Comparison of ENCODE assay signal across 20 cellular contexts in genomic region chr16:81554993-81555392, GRCh38.
DNase-seq lines count a peak whose midpoint lies in the region; ATAC-seq and TF ChIP-seq lines count a peak whose summit lies in the region.
"Had no signal": no experiment of that assay in that cellular context is flagged by ENCODE, and none has a peak within 500 bp of the region (broad histone marks: within the 10 kb centered on the region; RNA-seq: fewer than 3 reads in every experiment).

No MANE protein-coding gene starts in this region.

- H3K27ac Mint-ChIP-seq in effector memory CD8-positive, alpha-beta T cell = peak overlapping the region; percentile 46 to 97
- H3K27ac Mint-ChIP-seq: activated B cell treated with CpG ODN at 0.5 μM for 24 hours; stimulated activated naive CD8-positive, alpha-beta T cell treated with anti-CD3 and anti-CD28 coated beads, Interleukin-15, amount 100 ng/mL, for 72 hours had no signal

- H3K36me3 ChIP-seq in mesenchymal stem cell (ENCODE audit: control insufficient read depth in 1 of 2, insufficient read depth in 2 of 2, low read depth in 1 of 2, low read length in 2 of 2) (no peaks in the 10 kb centered on the region), vagina (no peaks in the 10 kb centered on the region)
- H3K36me3 ChIP-seq: transverse colon had no signal

- H3K9me3 ChIP-seq in mesenchymal stem cell (ENCODE audit: control insufficient read depth, low read length) = no peaks in the 10 kb centered on the region
- no peaks in the 10 kb centered on the region for H3K9me3 ChIP-seq in vagina
- H3K9me3 ChIP-seq: psoas muscle, transverse colon had no signal

- peaks cover 5% of the 10 kb centered on the region for H3K36me3 Mint-ChIP-seq in effector memory CD8-positive, alpha-beta T cell (ENCODE audit: insufficient read depth)

- H3K4me3 ChIP-seq in mesenchymal stem cell (ENCODE audit: insufficient read depth in 1 of 2, low read depth in 1 of 2, low read length in 2 of 2) = no peak overlapping the region
- H3K4me3 ChIP-seq in vagina = no peak overlapping the region
- H3K4me3 ChIP-seq: PC-9, psoas muscle, transverse colon had no signal

- peak; percentile 24 for ATAC-seq in left ventricle myocardium superior
- no peak for ATAC-seq in effector memory CD8-positive, alpha-beta T cell (replicated peaks)
- ATAC-seq in GM19455 (IDR thresholded peaks at IDR 0.05; ENCODE audit: unreplicated experiment) = no peak
- no peak for ATAC-seq in GM21786 (IDR thresholded peaks at IDR 0.05; ENCODE audit: unreplicated experiment)
- no peak for ATAC-seq in HG02588 (IDR thresholded peaks at IDR 0.05; ENCODE audit: unreplicated experiment)
- ATAC-seq: psoas muscle; stimulated activated naive CD8-positive, alpha-beta T cell treated with anti-CD3 and anti-CD28 coated beads, Interleukin-15, amount 100 ng/mL, for 72 hours had no signal

- H3K14ac ChIP-seq in mesenchymal stem cell (ENCODE audit: low read length in 2 of 2) = no peak overlapping the region

- WGBS in mesenchymal stem cell = 88% methylated on average over 6 of the region's 6 CpGs

- H4K8ac ChIP-seq in mesenchymal stem cell (ENCODE audit: low read length) = no peak overlapping the region

- H3K9ac ChIP-seq in mesenchymal stem cell (ENCODE audit: low read length) = no peak overlapping the region

- H3K18ac ChIP-seq in mesenchymal stem cell (ENCODE audit: low read depth in 1 of 2, low read length in 2 of 2) = no peak overlapping the region

- no peak for TF ChIP-seq CTCF in vagina (IDR thresholded peaks at IDR 0.05)

- intact Hi-C loops in left ventricle myocardium superior (cut with micrococcal nuclease) = no loop called here
- intact Hi-C loops in cardiac septum (cut with DNase I) = loop anchor here (5.0 kb wide), 1 partner anchor 113 kb away; the partner anchor contains the start of gene CMIP
- intact Hi-C loops in vagina (cut with DNase I) = no loop called here

- H3K4me1 ChIP-seq in mesenchymal stem cell (ENCODE audit: control insufficient read depth, insufficient read depth, low read depth, low read length) (peaks cover 21% of the 10 kb centered on the region), vagina (peaks cover 30% of the 10 kb centered on the region)
- H3K4me1 ChIP-seq: psoas muscle had no signal

- DNase-seq in left ventricle myocardium superior (no peak), cardiac septum (ENCODE audit: low spot score) (no peak), mesenchymal stem cell (peak; percentile 45), vagina (ENCODE audit: extremely low spot score in 2 of 2) (no peak)
- no peak for DNase-seq in effector memory CD8-positive, alpha-beta T cell
- DNase-seq: activated B cell treated with CpG ODN at 0.5 μM for 24 hours; activated naive CD4-positive, alpha-beta T cell treated with anti-CD3 and anti-CD28 coated beads, Interleukin-2, amount 50 U/mL, for 16 hours; amniotic stem cell; cortex of kidney; NCI-H526; PC-9; psoas muscle; SHP77 treated with DMSO at 0.1 percent for 48 hours; stimulated activated naive CD8-positive, alpha-beta T cell treated with anti-CD3 and anti-CD28 coated beads, Interleukin-15, amount 100 ng/mL, for 72 hours; transverse colon had no signal

- H3K4me3 Mint-ChIP-seq in effector memory CD8-positive, alpha-beta T cell = no peak overlapping the region
- H3K4me3 Mint-ChIP-seq: activated B cell treated with CpG ODN at 0.5 μM for 24 hours; activated T-helper 1 cell treated with anti-CD3 and anti-CD28 coated beads, Interleukin-12 subunit alpha, Interleukin-12 subunit beta, Interleukin-2, Interleukin-4 antibody, amounts not matched to agents 30 ng/mL and 10 ng/mL and 1 ng/mL, durations not matched to agents 14 hours and 24 hours and 36 hours; B cell; stimulated activated naive CD8-positive, alpha-beta T cell treated with anti-CD3 and anti-CD28 coated beads, Interleukin-15, amount 100 ng/mL, for 72 hours had no signal

- H3K4me1 Mint-ChIP-seq in effector memory CD8-positive, alpha-beta T cell (ENCODE audit: low read depth in 2 of 2) = peaks cover 51 to 55% of the 10 kb centered on the region in 2 donors

- H3K27me3 ChIP-seq in mesenchymal stem cell (ENCODE audit: control insufficient read depth in 1 of 2, insufficient read depth in 1 of 2, low read length in 2 of 2) (no peaks in the 10 kb centered on the region), vagina (no peaks in the 10 kb centered on the region)
- H3K27me3 ChIP-seq: transverse colon had no signal

- no peak overlapping the region for H3K27ac ChIP-seq in mesenchymal stem cell (ENCODE audit: low read length, poor library complexity, severe bottlenecking)
- peak overlapping the region; percentile 9 for H3K27ac ChIP-seq in vagina
- H3K27ac ChIP-seq: PC-9, psoas muscle had no signal

- no peak overlapping the region for H2BK15ac ChIP-seq in mesenchymal stem cell (ENCODE audit: low read depth, poor library complexity, severe bottlenecking)

- no peaks in the 10 kb centered on the region for H3K27me3 Mint-ChIP-seq in effector memory CD8-positive, alpha-beta T cell
- H3K27me3 Mint-ChIP-seq: activated B cell treated with CpG ODN at 0.5 μM for 24 hours; B cell; stimulated activated naive CD8-positive, alpha-beta T cell treated with anti-CD3 and anti-CD28 coated beads, Interleukin-15, amount 100 ng/mL, for 72 hours had no signal

- TF ChIP-seq POLR2A in vagina (IDR thresholded peaks at IDR 0.05) = no peak

- no peak overlapping the region for H2BK5ac ChIP-seq in mesenchymal stem cell (ENCODE audit: low read depth, low read length, poor library complexity, severe bottlenecking)

- H2BK12ac ChIP-seq in mesenchymal stem cell (ENCODE audit: low read length in 2 of 2) = no peak overlapping the region

- H3K4me2 ChIP-seq in mesenchymal stem cell (ENCODE audit: low read length, poor library complexity, severe bottlenecking) = no peak overlapping the region
- H3K4me2 ChIP-seq: PC-9 had no signal

- no peaks in the 10 kb centered on the region for H3K9me3 Mint-ChIP-seq in effector memory CD8-positive, alpha-beta T cell
- H3K9me3 Mint-ChIP-seq: activated B cell treated with CpG ODN at 0.5 μM for 24 hours; activated T-helper 1 cell treated with anti-CD3 and anti-CD28 coated beads, Interleukin-12 subunit alpha, Interleukin-12 subunit beta, Interleukin-2, Interleukin-4 antibody, amounts not matched to agents 30 ng/mL and 10 ng/mL and 1 ng/mL, durations not matched to agents 14 hours and 24 hours and 36 hours; stimulated activated naive CD8-positive, alpha-beta T cell treated with anti-CD3 and anti-CD28 coated beads, Interleukin-15, amount 100 ng/mL, for 72 hours had no signal

- no peak overlapping the region for H2AK5ac ChIP-seq in mesenchymal stem cell (ENCODE audit: low read length, severe bottlenecking)

- H2BK120ac ChIP-seq in mesenchymal stem cell (ENCODE audit: low read depth, low read length) = no peak overlapping the region

- no peak overlapping the region for H2AFZ ChIP-seq in mesenchymal stem cell (ENCODE audit: low read depth, low read length)
- H2AFZ ChIP-seq: PC-9 had no signal

- H4K91ac ChIP-seq in mesenchymal stem cell (ENCODE audit: low read length) = no peak overlapping the region

- H3K79me1 ChIP-seq in mesenchymal stem cell (replicated peaks; ENCODE audit: low read length, poor library complexity, severe bottlenecking) = peaks cover 49% of the 10 kb centered on the region

- no peak overlapping the region for H3K4ac ChIP-seq in mesenchymal stem cell (ENCODE audit: low read depth in 1 of 2, low read length in 2 of 2)

- H3K23ac ChIP-seq in mesenchymal stem cell (ENCODE audit: low read length in 2 of 2) = no peak overlapping the region
